Comparison of ENCODE assay signal across 20 cellular contexts in genomic region chr3:173139512-173139911, GRCh38. TPM values are rescaled to one million over a fixed set of nuclear protein-coding genes. Genes with fewer than 3 reads are reported as not detected.
"Had no signal": no experiment of that assay in that cellular context is flagged by ENCODE, and none has a peak within 500 bp of the region (broad histone marks: within the 10 kb centered on the region; RNA-seq: fewer than 3 reads in every experiment).

No MANE protein-coding gene starts in this region.

RNA-seq across cellular contexts. Expression of gene SPATA16, which starts 1.5 kb away (rescaled TPM):
- total RNA-seq: colonic mucosa, dermis microvascular lymphatic vessel endothelial cell, endodermal cell, esophagus mucosa, esophagus squamous epithelium, gastrocnemius medialis, glomerular endothelial cell, heart right ventricle, kidney epithelial cell, left cardiac atrium, left lung, left ventricle myocardium superior, lower leg skin, lower lobe of right lung, lung microvascular endothelial cell, mesenteric fat pad, mesothelial cell of epicardium, mucosa of descending colon, myocyte had no signal
- polyA plus RNA-seq: heart right ventricle, keratinocyte had no signal
